Comparison of ENCODE assay signal across 8 cellular contexts in genomic region chrX:113929004-113929403, GRCh38.
A peak's percentile ranks its signal among the peaks of the same experiment; 100 is the strongest.
DNase-seq lines count a peak whose midpoint lies in the region; ATAC-seq and TF ChIP-seq lines count a peak whose summit lies in the region.

No MANE protein-coding gene starts in this region.

- H3K27ac Mint-ChIP-seq in activated CD4-positive, alpha-beta memory T cell treated with anti-CD3 and anti-CD28 coated beads, Interleukin-2, amount 10 ng/mL, durations not matched to agents 7 days and 5 days: no peak overlapping the region

- H2AFZ ChIP-seq in neural cell (ENCODE audit: low read depth, low read length): no peak overlapping the region

- no peaks in the 10 kb centered on the region for H3K9me3 Mint-ChIP-seq in activated CD4-positive, alpha-beta memory T cell treated with anti-CD3 and anti-CD28 coated beads, Interleukin-2, amount 10 ng/mL, durations not matched to agents 7 days and 5 days

- H3K4me1 ChIP-seq in heart right ventricle (no peaks in the 10 kb centered on the region), right cardiac atrium (ENCODE audit: control insufficient read depth, insufficient read depth, low read length) (no peaks in the 10 kb centered on the region)

- H3K36me3 ChIP-seq in heart right ventricle: no peaks in the 10 kb centered on the region
- H3K36me3 ChIP-seq in brain microvascular endothelial cell (replicated peaks): no peaks in the 10 kb centered on the region
- no peaks in the 10 kb centered on the region for H3K36me3 ChIP-seq in neural cell (ENCODE audit: insufficient read depth, low read length)

- no peak overlapping the region for H3K9ac ChIP-seq in neural cell (ENCODE audit: low read length)

- in situ Hi-C loops in brain microvascular endothelial cell (cut with HindIII; ENCODE audit: low pct_ligation_motif_present, low sequenced_read_pairs): no loop called here

- H3K9me3 ChIP-seq in heart right ventricle (peaks cover 0 to 12% (median 0%) of the 10 kb centered on the region in 11 donors), right cardiac atrium (ENCODE audit: control insufficient read depth, low read length) (no peaks in the 10 kb centered on the region), neural cell (ENCODE audit: low read length) (no peaks in the 10 kb centered on the region)

- H3K36me3 Mint-ChIP-seq in activated CD4-positive, alpha-beta memory T cell treated with anti-CD3 and anti-CD28 coated beads, Interleukin-2, amount 10 ng/mL, durations not matched to agents 7 days and 5 days (ENCODE audit: low read depth): no peaks in the 10 kb centered on the region

- TF ChIP-seq CTCF in heart right ventricle (IDR thresholded peaks at IDR 0.05) (peak in 5 of 9 donors; percentile 9 to 57 (median 19)), brain microvascular endothelial cell (IDR thresholded peaks at IDR 0.05; ENCODE audit: low read depth, low read length, missing control alignments) (peak; percentile 55), neural cell (IDR thresholded peaks at IDR 0.05; ENCODE audit: poor library complexity, severe bottlenecking) (peak; percentile 26), coronary artery (IDR thresholded peaks at IDR 0.05) (no peak)

- no peak for ATAC-seq in heart right ventricle
- ATAC-seq in right cardiac atrium: no peak
- ATAC-seq in GM21515 (IDR thresholded peaks at IDR 0.05; ENCODE audit: unreplicated experiment): no peak

- 43 to 46% methylated on average over 3 of the region's 3 CpGs for WGBS in heart right ventricle, 2 donors
- WGBS in right cardiac atrium: 52% methylated on average over 3 of the region's 3 CpGs

- H3K27me3 Mint-ChIP-seq in activated CD4-positive, alpha-beta memory T cell treated with anti-CD3 and anti-CD28 coated beads, Interleukin-2, amount 10 ng/mL, durations not matched to agents 7 days and 5 days: no peaks in the 10 kb centered on the region

- POLR2A ChIA-PET in activated CD4-positive, alpha-beta memory T cell treated with anti-CD3 and anti-CD28 coated beads, Interleukin-2, amount 10 ng/mL, durations not matched to agents 7 days and 5 days (lab: Charles Lee): no interaction called here

- CTCF ChIA-PET in activated CD4-positive, alpha-beta memory T cell treated with anti-CD3 and anti-CD28 coated beads, Interleukin-2, amount 10 ng/mL, durations not matched to agents 7 days and 5 days (lab: Charles Lee): no interaction called here

- no peaks in the 10 kb centered on the region for H3F3A ChIP-seq in neural cell (ENCODE audit: insufficient read depth, low read length, poor library complexity, severe bottlenecking)

- H3K27ac ChIP-seq in heart right ventricle: no peak overlapping the region
- no peak overlapping the region for H3K27ac ChIP-seq in right cardiac atrium (ENCODE audit: low read length)
- no peak overlapping the region for H3K27ac ChIP-seq in brain microvascular endothelial cell
- H3K27ac ChIP-seq in neural cell (ENCODE audit: low read length): no peak overlapping the region
- H3K27ac ChIP-seq in coronary artery: no peak overlapping the region

- no peaks in the 10 kb centered on the region for H3K9me2 ChIP-seq in neural cell (ENCODE audit: insufficient read depth, low read length)

- no peak overlapping the region for H3K4me2 ChIP-seq in neural cell (ENCODE audit: low read length)

- H3K79me2 ChIP-seq in neural cell (replicated peaks; ENCODE audit: insufficient read depth, low read length): no peaks in the 10 kb centered on the region

- intact Hi-C loops in heart right ventricle (cut with DNase I): no loop called here
- intact Hi-C loops in right cardiac atrium (cut with DNase I): no loop called here

- TF ChIP-seq RAD21 in neural cell (conservative IDR thresholded peaks at IDR 0.05): peak; percentile 42

- H3K27me3 ChIP-seq in heart right ventricle: peaks cover 0 to 9% (median 0%) of the 10 kb centered on the region in 7 donors
- H3K27me3 ChIP-seq in right cardiac atrium (ENCODE audit: control insufficient read depth, insufficient read depth): no peaks in the 10 kb centered on the region
- no peaks in the 10 kb centered on the region for H3K27me3 ChIP-seq in brain microvascular endothelial cell (replicated peaks)
- H3K27me3 ChIP-seq in neural cell (ENCODE audit: insufficient read depth, low read depth, low read length): no peaks in the 10 kb centered on the region

- DNase-seq in heart right ventricle: no peak
- no peak for DNase-seq in right cardiac atrium
- peak; percentile 1 for DNase-seq in NCI-H2171 (lab: John Stamatoyannopoulos, UW)
- peak; percentile 19 for DNase-seq in brain microvascular endothelial cell
- no peak for DNase-seq in activated CD4-positive, alpha-beta memory T cell treated with anti-CD3 and anti-CD28 coated beads, Interleukin-2, amount 10 ng/mL, durations not matched to agents 7 days and 5 days
- DNase-seq in coronary artery (ENCODE audit: low spot score): no peak

- H3K4me1 Mint-ChIP-seq in activated CD4-positive, alpha-beta memory T cell treated with anti-CD3 and anti-CD28 coated beads, Interleukin-2, amount 10 ng/mL, durations not matched to agents 7 days and 5 days: no peaks in the 10 kb centered on the region

- TF ChIP-seq EP300 in neural cell (conservative IDR thresholded peaks at IDR 0.05; ENCODE audit: poor library complexity, severe bottlenecking): no peak

- no peak overlapping the region for H3K4me3 ChIP-seq in heart right ventricle
- no peak overlapping the region for H3K4me3 ChIP-seq in right cardiac atrium (ENCODE audit: low read length)
- no peak overlapping the region for H3K4me3 ChIP-seq in brain microvascular endothelial cell (ENCODE audit: low read depth, low read length)
- no peak overlapping the region for H3K4me3 ChIP-seq in neural cell (ENCODE audit: low read length)
- H3K4me3 ChIP-seq in coronary artery: no peak overlapping the region

- H3K4me3 Mint-ChIP-seq in activated CD4-positive, alpha-beta memory T cell treated with anti-CD3 and anti-CD28 coated beads, Interleukin-2, amount 10 ng/mL, durations not matched to agents 7 days and 5 days: no peak overlapping the region

- no peaks in the 10 kb centered on the region for H4K20me1 ChIP-seq in neural cell (ENCODE audit: insufficient read depth)

TF ChIP-seq in neural cell, 6 proteins besides CTCF, POLR2A, EP300 and RAD21:
- TF ChIP-seq TAF1 (IDR thresholded peaks at IDR 0.05; ENCODE audit: low read depth): no peak
- TF ChIP-seq SMC3 (conservative IDR thresholded peaks at IDR 0.05; ENCODE audit: poor library complexity): peak; percentile 35
- no peak for TF ChIP-seq EZH2 (IDR thresholded peaks at IDR 0.05; ENCODE audit: borderline replicate concordance, insufficient read depth, low read length, poor library complexity, severe bottlenecking)

Comparison
In these comparisons a context has a peak if more than half of its experiments do, and no peak if none do; other contexts are left out.
1. DNase-seq: peak in NCI-H2171 (single experiment) and brain microvascular endothelial cell (single experiment); none in heart right ventricle (0 of 2), right cardiac atrium (0 of 3), activated CD4-positive, alpha-beta memory T cell treated with anti-CD3 and anti-CD28 coated beads, Interleukin-2, amount 10 ng/mL, durations not matched to agents 7 days and 5 days (single experiment) and coronary artery (single experiment).